ENCODE assay signal across 18 cellular contexts in the genomic region with DNA sequence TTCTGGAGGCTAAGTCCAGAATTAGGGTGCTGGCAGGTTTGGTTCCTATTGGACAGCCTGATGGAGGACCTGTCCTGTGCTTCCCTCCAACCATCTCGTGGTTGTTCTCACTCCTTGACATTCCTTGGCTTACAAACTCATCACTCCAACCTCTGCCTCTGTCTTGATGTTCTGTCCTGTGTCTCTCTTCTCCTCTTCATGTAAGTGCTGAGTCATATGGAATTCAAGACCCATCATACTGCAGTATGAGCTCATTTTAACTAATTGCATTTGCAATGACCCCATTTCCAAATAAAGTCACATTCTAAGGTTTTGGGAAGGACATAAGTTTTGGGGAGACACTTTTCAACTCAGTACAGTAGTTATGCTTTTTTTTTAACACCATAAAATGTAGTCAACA.
"Had no signal": no experiment of that assay in that cellular context is flagged by ENCODE, and none has a peak within 500 bp of the region (broad histone marks: within the 10 kb centered on the region; RNA-seq: fewer than 3 reads in every experiment).

No MANE protein-coding gene starts in this region.

- ATAC-seq: activated CD4-positive, alpha-beta T cell treated with anti-CD3 and anti-CD28 coated beads for 36 hours; left ventricle myocardium superior; mucosa of descending colon; T-helper 17 cell; WTC11 had no signal

- H3K27ac ChIP-seq: tibial nerve had no signal

- H3K4me3 ChIP-seq: mucosa of descending colon, tibial nerve had no signal

- DNase-seq: activated CD4-positive, alpha-beta T cell treated with anti-CD3 and anti-CD28 coated beads for 36 hours; activated CD4-positive, alpha-beta T cell treated with anti-CD3 and anti-CD28 coated beads, Interleukin-2, amount 50 U/mL, for 48 hours; activated gamma-delta T cell treated with Interleukin-2 at 50 U/mL for 16 hours; activated T-cell treated with anti-CD3 and anti-CD28 coated beads for 4 hours; cortex of kidney; immature natural killer cell; left ventricle myocardium superior; mucosa of descending colon; naive B cell; retina; stimulated activated CD4-positive, alpha-beta T cell treated with anti-CD3 and anti-CD28 coated beads, Interleukin-12 subunit alpha, Interleukin-12 subunit beta, amount 100 ng/mL, for 4 hours; stimulated activated CD4-positive, alpha-beta T cell treated with anti-CD3 and anti-CD28 coated beads, Interleukin-1b, Interleukin-23, amount 100 ng/mL, for 48 hours; stimulated activated CD8-positive, alpha-beta memory T cell treated with anti-CD3 and anti-CD28 coated beads, Interleukin-4, amount 100 ng/mL, for 48 hours; stimulated activated naive CD4-positive, alpha-beta T cell treated with Interleukin-2 at 50 U/mL for 16 hours; substantia nigra; T-helper 17 cell had no signal
